Comparison of ENCODE assay signal across 11 cellular contexts in the genomic region with DNA sequence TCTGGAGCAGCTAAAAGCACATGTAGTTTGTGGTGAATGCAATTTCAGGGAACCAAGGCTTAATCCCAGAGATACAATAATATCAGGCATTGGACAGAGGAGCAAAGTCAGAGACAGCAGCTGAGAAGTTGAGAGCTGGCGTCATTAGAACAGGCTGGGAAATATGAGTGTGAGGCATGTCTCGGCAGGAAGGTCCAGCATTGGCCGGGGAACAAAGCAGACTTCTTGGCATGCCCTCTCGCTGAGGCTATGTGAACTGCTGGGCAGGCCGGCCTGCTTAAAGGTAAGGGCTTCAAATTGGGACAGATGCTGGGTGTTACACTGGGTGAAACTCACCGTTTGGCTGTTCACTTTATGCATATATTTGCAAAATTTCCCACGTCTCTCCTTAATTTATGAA.
A peak's percentile ranks its signal among the peaks of the same experiment; 100 is the strongest.
DNase-seq lines count a peak whose midpoint lies in the region; ATAC-seq, FAIRE-seq and TF ChIP-seq lines count a peak whose summit lies in the region.
"Had no signal": no experiment of that assay in that cellular context is flagged by ENCODE, and none has a peak within 500 bp of the region (broad histone marks: within the 10 kb centered on the region; RNA-seq: fewer than 3 reads in every experiment).

No MANE protein-coding gene starts in this region.

- H3K27ac ChIP-seq in astrocyte (ENCODE audit: low read depth, low read length): no peak overlapping the region

- H4K20me1 ChIP-seq in astrocyte (ENCODE audit: insufficient read depth, low read length): no peaks in the 10 kb centered on the region

- peak overlapping the region; percentile 57 for H2AFZ ChIP-seq in astrocyte (ENCODE audit: low read depth, low read length)

- DNase-seq in BJ (ENCODE audit: low read depth): no peak
- peak; percentile 82 for DNase-seq in astrocyte (ENCODE audit: low read depth)
- peak; percentile 17 for DNase-seq in globus pallidus (ENCODE audit: low spot score)
- no peak for DNase-seq in omental fat pad (ENCODE audit: low spot score)
- no peak for DNase-seq in KG1 (lab: John Stamatoyannopoulos, UW)
- DNase-seq in GM20000 (ENCODE audit: low spot score): no peak
- DNase-seq in GM13976 (ENCODE audit: low spot score): no peak
- DNase-seq in NCI-H2029 (lab: John Stamatoyannopoulos, UW): no peak
- DNase-seq: activated naive CD4-positive, alpha-beta T cell; HFFc6; NCI-H774 had no signal

- no peaks in the 10 kb centered on the region for H3K79me2 ChIP-seq in astrocyte (ENCODE audit: insufficient read depth, low read length)

- H3K4me1 ChIP-seq in astrocyte (ENCODE audit: insufficient read depth, low read length): peaks cover 4% of the 10 kb centered on the region

- no peaks in the 10 kb centered on the region for H3K36me3 ChIP-seq in BJ (ENCODE audit: control insufficient read depth, insufficient read depth, low read length)
- H3K36me3 ChIP-seq in astrocyte (ENCODE audit: insufficient read depth, low read length): no peaks in the 10 kb centered on the region

- H3K36me3 Mint-ChIP-seq in astrocyte (ENCODE audit: low read depth, unreplicated experiment): no peaks in the 10 kb centered on the region

- no peak overlapping the region for H3K27ac Mint-ChIP-seq in astrocyte (ENCODE audit: unreplicated experiment)
- H3K27ac Mint-ChIP-seq: HFFc6 had no signal

- no peak overlapping the region for H3K4me3 ChIP-seq in BJ (ENCODE audit: low read depth, low read length)
- no peak overlapping the region for H3K4me3 ChIP-seq in astrocyte (ENCODE audit: insufficient read depth, low read depth, low read length)

- POLR2A ChIA-PET in BJ (lab: Charles Lee): no interaction called here

- ATAC-seq in omental fat pad (ENCODE audit: low FRiP score): peak; percentile 82

- no peak overlapping the region for H3K9ac ChIP-seq in astrocyte (ENCODE audit: low read length)

- CTCF ChIA-PET in BJ (lab: Yijun Ruan, JAX): interaction anchor here (1.4 kb wide), 1 partner anchor 19 kb away, joined by 3 read pairs; no protein-coding TSS in a partner anchor

- no peak for FAIRE-seq in astrocyte (lab: Jason Lieb, UNC)

- H3K27me3 Mint-ChIP-seq in astrocyte (ENCODE audit: low read depth, unreplicated experiment): no peaks in the 10 kb centered on the region

- H3K4me2 ChIP-seq in astrocyte (ENCODE audit: low read length): peak overlapping the region; percentile 18

- H3K9me3 ChIP-seq in astrocyte (ENCODE audit: insufficient read depth, low read depth, low read length): no peaks in the 10 kb centered on the region

- TF ChIP-seq CTCF in BJ (IDR thresholded peaks at IDR 0.05; ENCODE audit: insufficient read depth, low read depth, low read length) (peak; percentile 31; the same call in 1 of the 2 replicates), astrocyte (IDR thresholded peaks at IDR 0.05; ENCODE audit: insufficient read depth, low read depth, low read length) (peak; percentile 17), omental fat pad (IDR thresholded peaks at IDR 0.05) (no peak), GM20000 (IDR thresholded peaks at IDR 0.05; ENCODE audit: extremely low read depth, missing control alignments) (no peak), GM13976 (IDR thresholded peaks at IDR 0.05; ENCODE audit: borderline replicate concordance, control extremely low read depth, extremely low read depth, insufficient read depth, missing control alignments) (no peak)

- in situ Hi-C loops in GM13976 (cut with MboI; ENCODE audit: low sequenced_read_pairs, unreplicated experiment): no loop called here

- no peak overlapping the region for H3K4me3 Mint-ChIP-seq in astrocyte (ENCODE audit: unreplicated experiment)
- H3K4me3 Mint-ChIP-seq: HFFc6 had no signal

- H3K27me3 ChIP-seq in BJ (ENCODE audit: control insufficient read depth, insufficient read depth, low read length) (no peaks in the 10 kb centered on the region), astrocyte (ENCODE audit: insufficient read depth, low read length) (no peaks in the 10 kb centered on the region)

- H3K9me3 Mint-ChIP-seq in astrocyte (ENCODE audit: unreplicated experiment): no peaks in the 10 kb centered on the region
- H3K9me3 Mint-ChIP-seq: HFFc6 had no signal

- H3K4me1 Mint-ChIP-seq in astrocyte (ENCODE audit: low read depth, unreplicated experiment): peaks cover 4% of the 10 kb centered on the region

Comparison
In these comparisons a context has a peak if more than half of its experiments do, and no peak if none do; other contexts are left out.
1. DNase-seq: peak in astrocyte (single experiment) and globus pallidus (single experiment); none in BJ (single experiment), omental fat pad (single experiment), KG1 (single experiment), GM20000 (single experiment), GM13976 (single experiment) and NCI-H2029 (single experiment).
2. CTCF ChIP-seq: peak in BJ (single experiment) and astrocyte (single experiment); none in omental fat pad (0 of 3), GM20000 (single experiment) and GM13976 (single experiment).